10 cellular contexts compared by ENCODE assay signal in the genomic region with DNA sequence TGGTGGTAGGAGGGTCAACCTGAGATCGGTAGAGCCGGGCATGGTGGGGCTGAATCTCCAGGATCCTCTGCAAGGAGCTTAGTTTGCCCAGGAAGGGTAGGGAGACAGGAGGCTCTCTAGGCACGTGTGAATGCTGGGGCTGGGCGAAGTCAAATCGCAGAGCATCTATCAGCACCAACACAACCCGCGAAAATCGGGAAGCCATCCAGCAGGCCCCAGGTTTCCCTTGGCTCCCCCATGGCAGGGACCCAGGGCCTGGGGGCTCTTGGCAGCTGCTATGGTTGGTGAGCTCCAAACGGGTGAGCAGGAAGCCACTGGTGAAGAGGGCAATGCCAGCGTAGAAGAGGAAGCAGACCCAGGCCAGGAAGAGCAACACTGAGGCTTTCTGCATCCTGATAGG. TPM values are rescaled to one million over a fixed set of nuclear protein-coding genes. Genes with fewer than 3 reads are reported as not detected.
DNase-seq lines count a peak whose midpoint lies in the region; ATAC-seq and TF ChIP-seq lines count a peak whose summit lies in the region.
"Had no signal": no experiment of that assay in that cellular context is flagged by ENCODE, and none has a peak within 500 bp of the region (broad histone marks: within the 10 kb centered on the region; RNA-seq: fewer than 3 reads in every experiment).

No MANE protein-coding gene starts in this region.

- peak overlapping the region; percentile 87 for H3K4me3 Mint-ChIP-seq in activated CD4-positive, alpha-beta T cell treated with anti-CD3 and anti-CD28 coated beads, Interleukin-2, amount 10 ng/mL, durations not matched to agents 7 days and 5 days

- H3K9me3 Mint-ChIP-seq in activated CD4-positive, alpha-beta T cell treated with anti-CD3 and anti-CD28 coated beads, Interleukin-2, amount 10 ng/mL, durations not matched to agents 7 days and 5 days, result no peaks in the 10 kb centered on the region

- H3K4me1 ChIP-seq in PC-3 (ENCODE audit: insufficient read depth, low read length) (no peaks in the 10 kb centered on the region; the same call in 1 of the 2 replicates), ectodermal cell (ENCODE audit: control insufficient read depth, insufficient read depth, low read length) (no peaks in the 10 kb centered on the region), skeletal muscle satellite cell (ENCODE audit: control insufficient read depth, insufficient read depth, low read length) (peaks cover 8% of the 10 kb centered on the region), foreskin keratinocyte (peaks cover 5% of the 10 kb centered on the region)
- H3K4me1 ChIP-seq: SJCRH30 had no signal

- no TSS peak for BruUV-seq in PC-3 (replicated peaks; lab: Mats Ljungman, UMichigan)

- peaks cover 23% of the 10 kb centered on the region for H3K36me3 Mint-ChIP-seq in activated CD4-positive, alpha-beta T cell treated with anti-CD3 and anti-CD28 coated beads, Interleukin-2, amount 10 ng/mL, durations not matched to agents 7 days and 5 days (ENCODE audit: low read depth)

- H3K4me2 ChIP-seq in PC-3 (ENCODE audit: low read length) (peak overlapping the region; percentile 93; the same call in 1 of the 2 replicates), skeletal muscle satellite cell (ENCODE audit: low read length) (peak overlapping the region; percentile 91)

- H3K4me1 Mint-ChIP-seq in activated CD4-positive, alpha-beta T cell treated with anti-CD3 and anti-CD28 coated beads, Interleukin-2, amount 10 ng/mL, durations not matched to agents 7 days and 5 days, result peaks cover 44% of the 10 kb centered on the region

- H3K4me3 ChIP-seq in PC-3 (ENCODE audit: low read length), result no peak overlapping the region
- H3K4me3 ChIP-seq in ectodermal cell (ENCODE audit: insufficient read depth, low read depth, low read length), result peak overlapping the region; percentile 77
- no peak overlapping the region for H3K4me3 ChIP-seq in skeletal muscle satellite cell (ENCODE audit: low read length)

- H3F3A ChIP-seq in PC-3 (ENCODE audit: low read length, unreplicated experiment), result no peaks in the 10 kb centered on the region

- intact Hi-C loops in PC-3 (cut with micrococcal nuclease) (no loop called here), left colon (cut with DNase I, micrococcal nuclease) (loop anchor here in 1 of 2 donors (5.0 kb wide), 1 partner anchor 193 kb away; no protein-coding TSS in a partner anchor)

- H3K27ac Mint-ChIP-seq in activated CD4-positive, alpha-beta T cell treated with anti-CD3 and anti-CD28 coated beads, Interleukin-2, amount 10 ng/mL, durations not matched to agents 7 days and 5 days, result peak overlapping the region; percentile 92

- WGBS in ectodermal cell, 2 experiments, result 96 to 97% methylated on average over 10 of the region's 10 CpGs

- POLR2A ChIA-PET in activated CD4-positive, alpha-beta T cell treated with anti-CD3 and anti-CD28 coated beads, Interleukin-2, amount 10 ng/mL, durations not matched to agents 7 days and 5 days (lab: Charles Lee), result no interaction called here
- POLR2A ChIA-PET in PC-3 (lab: Charles Lee; ENCODE audit: unreplicated experiment), result no interaction called here

- CTCF ChIA-PET in activated CD4-positive, alpha-beta T cell treated with anti-CD3 and anti-CD28 coated beads, Interleukin-2, amount 10 ng/mL, durations not matched to agents 7 days and 5 days (lab: Charles Lee), result interaction anchor here (0.7 to 7.6 kb wide), 5 partner anchors 15 to 196 kb away, joined by 3 to 95 read pairs (median 8); a partner anchor contains a TSS
- CTCF ChIA-PET in PC-3 (lab: Charles Lee), result no interaction called here

- H3K79me2 ChIP-seq in PC-3 (ENCODE audit: low read length), result no peaks in the 10 kb centered on the region; the same call in 1 of the 2 replicates

- TF ChIP-seq CTCF in PC-3 (conservative IDR thresholded peaks at IDR 0.05; ENCODE audit: low read depth, low read length) (no peak), foreskin keratinocyte (conservative IDR thresholded peaks at IDR 0.05) (no peak)

- DNase-seq in activated CD4-positive, alpha-beta T cell treated with anti-CD3 and anti-CD28 coated beads, Interleukin-2, amount 10 ng/mL, durations not matched to agents 7 days and 5 days, result no peak
- no peak for DNase-seq in activated CD4-positive, alpha-beta T cell treated with anti-CD3 and anti-CD28 coated beads, Interleukin-2, amount 50 U/mL, for 48 hours
- no peak for DNase-seq in PC-3
- DNase-seq in foreskin keratinocyte, result no peak
- DNase-seq in left colon, result no peak
- DNase-seq: gastrocnemius medialis, SJCRH30 had no signal

- ATAC-seq in PC-3 (no peak), GM18520 (IDR thresholded peaks at IDR 0.05; ENCODE audit: unreplicated experiment) (no peak), foreskin keratinocyte (no peak), left colon (no peak)

- H3K9ac ChIP-seq in PC-3 (ENCODE audit: low read length) (no peak overlapping the region), skeletal muscle satellite cell (ENCODE audit: low read depth, low read length) (no peak overlapping the region)

- no peaks in the 10 kb centered on the region for H3K9me2 ChIP-seq in PC-3 (replicated peaks; ENCODE audit: low read length)

- H3K27me3 ChIP-seq in PC-3 (ENCODE audit: low read length) (no peaks in the 10 kb centered on the region), ectodermal cell (ENCODE audit: control insufficient read depth, insufficient read depth, low read length, poor library complexity, severe bottlenecking) (no peaks in the 10 kb centered on the region), skeletal muscle satellite cell (ENCODE audit: control insufficient read depth, insufficient read depth, low read length) (no peaks in the 10 kb centered on the region), foreskin keratinocyte (no peaks in the 10 kb centered on the region)
- H3K27me3 ChIP-seq: gastrocnemius medialis, SJCRH30 had no signal

- peaks cover 6% of the 10 kb centered on the region; the same call in 1 of the 2 replicates for H3K36me3 ChIP-seq in PC-3 (ENCODE audit: low read depth, low read length)
- peaks cover 21% of the 10 kb centered on the region for H3K36me3 ChIP-seq in ectodermal cell (ENCODE audit: control insufficient read depth, insufficient read depth, low read length)
- peaks cover 27% of the 10 kb centered on the region for H3K36me3 ChIP-seq in skeletal muscle satellite cell (ENCODE audit: insufficient read depth, low read length)

- H3K27me3 Mint-ChIP-seq in activated CD4-positive, alpha-beta T cell treated with anti-CD3 and anti-CD28 coated beads, Interleukin-2, amount 10 ng/mL, durations not matched to agents 7 days and 5 days, result no peaks in the 10 kb centered on the region

- no peaks in the 10 kb centered on the region for H4K20me1 ChIP-seq in PC-3 (ENCODE audit: low read length)

- H3K27ac ChIP-seq in PC-3 (ENCODE audit: low read length) (no peak overlapping the region), ectodermal cell (ENCODE audit: insufficient read depth, low read depth, low read length, poor library complexity, severe bottlenecking) (no peak overlapping the region), foreskin keratinocyte (no peak overlapping the region)

- H3K9me3 ChIP-seq in PC-3 (ENCODE audit: low read length), result no peaks in the 10 kb centered on the region
- no peaks in the 10 kb centered on the region for H3K9me3 ChIP-seq in ectodermal cell (ENCODE audit: control insufficient read depth, low read length)
- no peaks in the 10 kb centered on the region for H3K9me3 ChIP-seq in skeletal muscle satellite cell (replicated peaks; ENCODE audit: low read length)
- H3K9me3 ChIP-seq: gastrocnemius medialis, SJCRH30 had no signal

- H2AFZ ChIP-seq in PC-3 (ENCODE audit: low read length), result no peak overlapping the region

RNA-seq across cellular contexts. Expression of a gene that starts 1.2 kb away (rescaled TPM):
- total RNA-seq in activated CD4-positive, alpha-beta T cell treated with anti-CD3 and anti-CD28 coated beads, Interleukin-2, amount 10 ng/mL, durations not matched to agents 7 days and 5 days, result 10 to 100 TPM; 22.0 to 29.0 TPM
- total RNA-seq in PC-3 (2014; rRNA removed) (18.2 and 19.9 TPM in 2 replicates), foreskin keratinocyte (20.7 and 21.6 TPM in 2 replicates), left colon (10 to 100 TPM; 32.4 to 38.7 TPM)
- polyA plus RNA-seq in ectodermal cell (2013, experiment 1 of 4), result 21.6 TPM
- polyA plus RNA-seq in ectodermal cell (2013, experiment 2 of 4), result 19.7 TPM
- polyA plus RNA-seq in ectodermal cell (2013, experiment 3 of 4), result 17.9 TPM
- polyA plus RNA-seq in ectodermal cell (2013, experiment 4 of 4), result 19.7 TPM
- 9.9 and 10.9 TPM in 2 replicates for total RNA-seq in skeletal muscle satellite cell (2012; rRNA removed)
- polyA plus RNA-seq in foreskin keratinocyte, result 22.7 and 23.0 TPM in 2 replicates

RNA-seq across cellular contexts. Expression of a gene that starts 7.8 kb away (rescaled TPM):
- total RNA-seq in activated CD4-positive, alpha-beta T cell treated with anti-CD3 and anti-CD28 coated beads, Interleukin-2, amount 10 ng/mL, durations not matched to agents 7 days and 5 days, result 100 to 1,000 TPM; 104 to 108 TPM
- total RNA-seq in PC-3 (2014; rRNA removed) (161 and 175 TPM in 2 replicates), foreskin keratinocyte (145 and 188 TPM in 2 replicates), left colon (100 to 1,000 TPM in 1 of 2 donors, 10 to 100 TPM in 1; 89.8 to 118 TPM)
- polyA plus RNA-seq in ectodermal cell (2013, experiment 1 of 4), result 173 TPM
- polyA plus RNA-seq in ectodermal cell (2013, experiment 2 of 4), result 163 TPM
- 129 TPM for polyA plus RNA-seq in ectodermal cell (2013, experiment 3 of 4)
- polyA plus RNA-seq in ectodermal cell (2013, experiment 4 of 4), result 148 TPM
- 216 and 241 TPM in 2 replicates for total RNA-seq in skeletal muscle satellite cell (2012; rRNA removed)
- 205 and 250 TPM in 2 replicates for polyA plus RNA-seq in foreskin keratinocyte

RNA-seq across cellular contexts. Expression of a gene that starts 15.4 kb away (rescaled TPM):
- total RNA-seq in activated CD4-positive, alpha-beta T cell treated with anti-CD3 and anti-CD28 coated beads, Interleukin-2, amount 10 ng/mL, durations not matched to agents 7 days and 5 days, result 100 to 1,000 TPM; 117 to 123 TPM
- 32.6 and 44.8 TPM in 2 replicates for total RNA-seq in PC-3 (2014; rRNA removed)
- 80.4 TPM for polyA plus RNA-seq in ectodermal cell (2013, experiment 1 of 4)
- polyA plus RNA-seq in ectodermal cell (2013, experiment 2 of 4), result 86.7 TPM
- polyA plus RNA-seq in ectodermal cell (2013, experiment 3 of 4), result 56.1 TPM
- polyA plus RNA-seq in ectodermal cell (2013, experiment 4 of 4), result 67.0 TPM
- 26.1 and 32.1 TPM in 2 replicates for total RNA-seq in skeletal muscle satellite cell (2012; rRNA removed)
- total RNA-seq in foreskin keratinocyte, result 52.8 and 58.6 TPM in 2 replicates
- polyA plus RNA-seq in foreskin keratinocyte, result 41.4 and 52.8 TPM in 2 replicates
- total RNA-seq in left colon, result 10 to 100 TPM; 11.0 to 17.3 TPM

RNA-seq across cellular contexts. Expression of a gene that starts 20.5 kb away (rescaled TPM):
- total RNA-seq in activated CD4-positive, alpha-beta T cell treated with anti-CD3 and anti-CD28 coated beads, Interleukin-2, amount 10 ng/mL, durations not matched to agents 7 days and 5 days, result 10 to 100 TPM; 15.6 to 17.6 TPM
- total RNA-seq in PC-3 (2014; rRNA removed) (9.2 and 10.2 TPM in 2 replicates), foreskin keratinocyte (22.5 and 30.6 TPM in 2 replicates), left colon (10 to 100 TPM; 38.4 to 46.4 TPM)
- 19.9 TPM for polyA plus RNA-seq in ectodermal cell (2013, experiment 1 of 4)
- polyA plus RNA-seq in ectodermal cell (2013, experiment 2 of 4), result 17.4 TPM
- polyA plus RNA-seq in ectodermal cell (2013, experiment 3 of 4), result 16.0 TPM
- 18.7 TPM for polyA plus RNA-seq in ectodermal cell (2013, experiment 4 of 4)
- total RNA-seq in skeletal muscle satellite cell (2012; rRNA removed), result 18.8 and 27.1 TPM in 2 replicates
- 16.0 and 19.5 TPM in 2 replicates for polyA plus RNA-seq in foreskin keratinocyte

RNA-seq across cellular contexts. Expression of a gene that starts 22.8 kb away (rescaled TPM):
- total RNA-seq in activated CD4-positive, alpha-beta T cell treated with anti-CD3 and anti-CD28 coated beads, Interleukin-2, amount 10 ng/mL, durations not matched to agents 7 days and 5 days, result 100 to 1,000 TPM; 189 to 238 TPM
- total RNA-seq in PC-3 (2014; rRNA removed) (324 and 343 TPM in 2 replicates), foreskin keratinocyte (385 and 410 TPM in 2 replicates), left colon (100 to 1,000 TPM; 167 to 189 TPM)
- polyA plus RNA-seq in ectodermal cell (2013, experiment 1 of 4), result 310 TPM
- 337 TPM for polyA plus RNA-seq in ectodermal cell (2013, experiment 2 of 4)
- polyA plus RNA-seq in ectodermal cell (2013, experiment 3 of 4), result 217 TPM
- 273 TPM for polyA plus RNA-seq in ectodermal cell (2013, experiment 4 of 4)
- 309 and 346 TPM in 2 replicates for total RNA-seq in skeletal muscle satellite cell (2012; rRNA removed)
- polyA plus RNA-seq in foreskin keratinocyte, result 255 and 261 TPM in 2 replicates
